Comparison of ENCODE assay signal across 8 cellular contexts in the genomic region with DNA sequence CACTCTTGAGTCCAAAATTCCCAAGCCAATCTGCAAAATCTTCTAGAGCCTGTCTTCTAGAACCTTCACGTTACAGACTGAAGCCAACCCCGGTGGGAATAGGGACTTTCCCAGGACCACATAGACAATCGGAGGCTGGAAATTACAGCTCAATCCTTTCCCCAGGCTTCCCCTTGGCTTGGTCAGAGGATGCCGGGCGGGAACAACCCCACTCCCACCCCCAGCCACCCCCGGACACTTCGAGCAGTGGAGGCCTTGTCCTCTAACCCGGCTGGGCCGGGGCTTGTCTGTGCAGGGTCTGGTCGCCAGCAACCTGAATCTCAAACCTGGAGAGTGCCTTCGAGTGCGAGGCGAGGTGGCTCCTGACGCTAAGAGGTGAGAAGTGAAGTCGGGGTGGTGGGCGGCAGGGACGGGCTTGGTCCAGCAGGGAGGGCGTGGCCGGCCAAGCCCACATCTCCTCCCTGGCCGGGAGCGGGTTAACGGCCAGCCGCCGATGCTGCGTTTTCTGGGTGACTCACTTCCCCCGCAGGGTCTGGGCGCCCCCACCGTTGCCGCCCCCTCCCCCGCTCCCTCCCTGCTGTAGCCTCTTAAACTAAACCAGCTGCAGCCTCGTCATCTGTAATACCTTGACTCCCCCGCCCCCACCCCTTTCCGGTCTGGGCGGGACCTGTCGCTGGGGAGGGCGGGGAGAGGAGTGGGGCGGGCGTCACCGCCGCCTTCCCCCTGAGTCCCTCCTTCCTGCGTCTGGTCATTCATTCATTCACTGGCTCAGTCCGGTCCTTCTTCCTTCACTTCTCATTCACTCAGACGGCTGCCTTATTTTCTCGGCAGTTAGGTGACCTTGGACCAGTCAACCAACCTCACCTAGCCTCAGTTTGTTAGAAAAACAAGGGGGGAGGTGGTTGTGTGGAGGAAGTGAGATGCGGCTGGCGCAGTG. TPM values are rescaled to one million over a fixed set of nuclear protein-coding genes. Genes with fewer than 3 reads are reported as not detected.
A peak's percentile ranks its signal among the peaks of the same experiment; 100 is the strongest.
DNase-seq lines count a peak whose midpoint lies in the region; ATAC-seq and TF ChIP-seq lines count a peak whose summit lies in the region.

No MANE protein-coding gene starts in this region.

- H3K4me3 ChIP-seq in CD8-positive, alpha-beta memory T cell (ENCODE audit: low read length): peak overlapping the region; percentile 68
- peak overlapping the region; percentile 52 to 92 (median 71) for H3K4me3 ChIP-seq in heart left ventricle

- peaks cover 0 to 16% (median 4%) of the 10 kb centered on the region in 3 donors for H3K36me3 Mint-ChIP-seq in CD8-positive, alpha-beta memory T cell
- H3K36me3 Mint-ChIP-seq in activated naive CD8-positive, alpha-beta T cell: no peaks in the 10 kb centered on the region
- H3K36me3 Mint-ChIP-seq in type B pancreatic cell: no peaks in the 10 kb centered on the region

- peak overlapping the region; percentile 83 for H3K27ac ChIP-seq in CD8-positive, alpha-beta memory T cell (ENCODE audit: low read depth, low read length)
- peak overlapping the region; percentile 74 to 99 (median 96) for H3K27ac ChIP-seq in heart left ventricle

- 4 to 9% (median 7%) methylated on average over 35 to 46 of the region's 46 CpGs for WGBS in heart left ventricle, 4 donors

- peaks cover 44 to 68% (median 44%) of the 10 kb centered on the region in 3 donors for H3K4me1 Mint-ChIP-seq in CD8-positive, alpha-beta memory T cell
- peaks cover 55% of the 10 kb centered on the region for H3K4me1 Mint-ChIP-seq in activated naive CD8-positive, alpha-beta T cell (ENCODE audit: low read depth)
- H3K4me1 Mint-ChIP-seq in type B pancreatic cell (ENCODE audit: unreplicated experiment): peaks cover 17% of the 10 kb centered on the region

- no peaks in the 10 kb centered on the region for H3K36me3 ChIP-seq in CD8-positive, alpha-beta memory T cell (ENCODE audit: insufficient read depth, low read length)
- peaks cover 0 to 34% (median 28%) of the 10 kb centered on the region in 9 donors for H3K36me3 ChIP-seq in heart left ventricle

- no peak for TF ChIP-seq CTCF in heart left ventricle (IDR thresholded peaks at IDR 0.05)
- TF ChIP-seq CTCF in type B pancreatic cell (conservative IDR thresholded peaks at IDR 0.05): no peak

- H3K27me3 ChIP-seq in CD8-positive, alpha-beta memory T cell (ENCODE audit: insufficient read depth, low read length, poor library complexity, severe bottlenecking): no peaks in the 10 kb centered on the region
- H3K27me3 ChIP-seq in heart left ventricle: no peaks in the 10 kb centered on the region

- no peaks in the 10 kb centered on the region for H3K27me3 Mint-ChIP-seq in CD8-positive, alpha-beta memory T cell
- no peaks in the 10 kb centered on the region for H3K27me3 Mint-ChIP-seq in activated naive CD8-positive, alpha-beta T cell
- H3K27me3 Mint-ChIP-seq in type B pancreatic cell: no peaks in the 10 kb centered on the region

- H3K4me1 ChIP-seq in CD8-positive, alpha-beta memory T cell (ENCODE audit: insufficient read depth, low read length): peaks cover 44% of the 10 kb centered on the region
- peaks cover 3 to 68% (median 39%) of the 10 kb centered on the region in 12 donors for H3K4me1 ChIP-seq in heart left ventricle

- no peaks in the 10 kb centered on the region for H3K9me3 Mint-ChIP-seq in CD8-positive, alpha-beta memory T cell
- no peaks in the 10 kb centered on the region for H3K9me3 Mint-ChIP-seq in activated naive CD8-positive, alpha-beta T cell (ENCODE audit: low read depth)
- no peaks in the 10 kb centered on the region for H3K9me3 Mint-ChIP-seq in type B pancreatic cell

- ATAC-seq in GM21423 (IDR thresholded peaks at IDR 0.05; ENCODE audit: unreplicated experiment) (peak; percentile 56), heart left ventricle (peak in 3 of 4 donors; percentile 48 to 59 (median 48))

- peak overlapping the region; percentile 85 to 97 (median 89) for H3K4me3 Mint-ChIP-seq in CD8-positive, alpha-beta memory T cell
- H3K4me3 Mint-ChIP-seq in activated naive CD8-positive, alpha-beta T cell: peak overlapping the region; percentile 86
- peak overlapping the region; percentile 86 for H3K4me3 Mint-ChIP-seq in type B pancreatic cell

- no peak for TF ChIP-seq POLR2A in heart left ventricle (IDR thresholded peaks at IDR 0.05)

- CTCF ChIA-PET in CD8-positive, alpha-beta memory T cell (lab: Charles Lee): interaction anchor here (0.6 to 16.7 kb wide), 7 partner anchors 9 to 69 kb away, joined by 3 to 375 read pairs (median 30); partner anchors contain the start of genes GGA1, NOL12, PDXP and SH3BP1

- intact Hi-C loops in heart left ventricle (cut with DNase I) (loop anchor here in 3 of 10 donors (5.0 kb wide), 3 partner anchors 35 to 75 kb away; no protein-coding TSS in a partner anchor), posterior vena cava (cut with DNase I) (no loop called here)

- no peaks in the 10 kb centered on the region for H3K9me3 ChIP-seq in CD8-positive, alpha-beta memory T cell (ENCODE audit: low read length)
- H3K9me3 ChIP-seq in heart left ventricle: no peaks in the 10 kb centered on the region

- H3K27ac Mint-ChIP-seq in CD8-positive, alpha-beta memory T cell: peak overlapping the region; percentile 93 to 100 (median 99)
- peak overlapping the region; percentile 93 for H3K27ac Mint-ChIP-seq in activated naive CD8-positive, alpha-beta T cell
- H3K27ac Mint-ChIP-seq in type B pancreatic cell: peak overlapping the region; percentile 74

- peak; percentile 88 to 96 (median 91) for DNase-seq in CD8-positive, alpha-beta memory T cell
- peak; percentile 96 for DNase-seq in KBM-7
- peak; percentile 83 for DNase-seq in SKM-1 (lab: John Stamatoyannopoulos, UW; ENCODE audit: unreplicated experiment)
- DNase-seq in heart left ventricle: peak; percentile 88 to 91 (median 90)
- DNase-seq in posterior vena cava (ENCODE audit: low spot score): peak; percentile 96
- DNase-seq in type B pancreatic cell (ENCODE audit: extremely low spot score, unreplicated experiment): peak; percentile 78

- POLR2A ChIA-PET in CD8-positive, alpha-beta memory T cell (lab: Charles Lee): interaction anchor here (0.6 to 4.7 kb wide), 11 partner anchors 9 to 901 kb away, joined by 3 to 59 read pairs (median 5); partner anchors contain the start of genes GGA1, IFT27, NOL12 and PDXP

- in situ Hi-C loops in KBM-7 (cut with MboI; ENCODE audit: low pct_unique_long_range_greater_than_20kb, low sequenced_read_pairs): no loop called here

RNA-seq across cellular contexts. Expression of gene LGALS1, which starts 1.5 kb away (rescaled TPM):
- 100 to 1,000 TPM; 204 to 223 TPM for total RNA-seq in CD8-positive, alpha-beta memory T cell
- 182 TPM for polyA plus RNA-seq in CD8-positive, alpha-beta memory T cell
- total RNA-seq in heart left ventricle (1,000 to 10,000 TPM in 3 of 9 donors, 100 to 1,000 TPM in 6; 722 to 2,034 (median 903) TPM), posterior vena cava (1,000 to 10,000 TPM; 1,140 to 1,213 TPM), type B pancreatic cell (ENCODE audit: low replicate concordance) (1.8 and 235 TPM in 2 replicates)
- polyA plus RNA-seq in heart left ventricle: 1,000 to 10,000 TPM; 1,230 to 2,204 TPM

RNA-seq across cellular contexts. Expression of gene NOL12, which starts 9.2 kb away (rescaled TPM):
- total RNA-seq in CD8-positive, alpha-beta memory T cell: 10 to 100 TPM; 53.6 to 57.2 TPM
- 38.3 TPM for polyA plus RNA-seq in CD8-positive, alpha-beta memory T cell
- total RNA-seq in heart left ventricle (10 to 100 TPM in 8 of 9 donors, 1 to 10 TPM in 1; 8.0 to 16.3 (median 13.8) TPM), posterior vena cava (10 to 100 TPM; 12.0 to 13.8 TPM), type B pancreatic cell (ENCODE audit: low replicate concordance) (18.5 and 23.9 TPM in 2 replicates)
- 10 to 100 TPM; 16.8 to 29.2 TPM for polyA plus RNA-seq in heart left ventricle

RNA-seq across cellular contexts. Expression of gene PDXP, which starts 18.4 kb away (rescaled TPM):
- 10 to 100 TPM; 36.0 to 37.8 TPM for total RNA-seq in CD8-positive, alpha-beta memory T cell
- 7.1 TPM for polyA plus RNA-seq in CD8-positive, alpha-beta memory T cell
- 10 to 100 TPM; 15.2 to 33.1 (median 25.9) TPM for total RNA-seq in heart left ventricle
- polyA plus RNA-seq in heart left ventricle: 10 to 100 TPM; 12.8 to 36.4 TPM
- 1 to 10 TPM; 5.0 to 5.4 TPM for total RNA-seq in posterior vena cava
- total RNA-seq in type B pancreatic cell (ENCODE audit: low replicate concordance): 15.6 and 30.2 TPM in 2 replicates

RNA-seq across cellular contexts. Expression of gene TRIOBP, which starts 19.9 kb away (rescaled TPM):
- total RNA-seq in CD8-positive, alpha-beta memory T cell: 10 to 100 TPM; 26.1 to 26.7 TPM
- polyA plus RNA-seq in CD8-positive, alpha-beta memory T cell: 13.6 TPM
- total RNA-seq in heart left ventricle (100 to 1,000 TPM in 4 of 9 donors, 10 to 100 TPM in 5; 67.9 to 147 (median 94.7) TPM), posterior vena cava (10 to 100 TPM; 93.8 to 95.8 TPM), type B pancreatic cell (ENCODE audit: low replicate concordance) (42.9 and 47.0 TPM in 2 replicates)
- 100 to 1,000 TPM in 1 of 2 donors, 10 to 100 TPM in 1; 54.9 to 119 TPM for polyA plus RNA-seq in heart left ventricle

RNA-seq across cellular contexts. Expression of gene SH3BP1, which starts 37.5 kb away (rescaled TPM):
- total RNA-seq in CD8-positive, alpha-beta memory T cell: 10 to 100 TPM; 93.1 to 94.6 TPM
- polyA plus RNA-seq in CD8-positive, alpha-beta memory T cell: 32.3 TPM
- 10 to 100 TPM in 1 of 9 donors, 1 to 10 TPM in 6, under 1 TPM in 2; 0.44 to 19.7 (median 2.0) TPM for total RNA-seq in heart left ventricle
- 1 to 10 TPM in 1 of 2 donors, under 1 TPM in 1; 1.00 to 2.2 TPM for polyA plus RNA-seq in heart left ventricle
- 1 to 10 TPM; 7.2 to 7.4 TPM for total RNA-seq in posterior vena cava
- 30.0 and 31.1 TPM in 2 replicates for total RNA-seq in type B pancreatic cell (ENCODE audit: low replicate concordance)

Comparison
In these comparisons a context has a peak if more than half of its experiments do, and no peak if none do; other contexts are left out.
1. Peak in every context shown above with its lines: DNase-seq, ATAC-seq, H3K4me3 ChIP-seq and H3K27ac ChIP-seq.